In genomic region chr1:86922445-86922844, GRCh38 we compare ENCODE assay signal across 11 cellular contexts.
"Had no signal": no experiment of that assay in that cellular context is flagged by ENCODE, and none has a peak within 500 bp of the region (broad histone marks: within the 10 kb centered on the region; RNA-seq: fewer than 3 reads in every experiment).

No MANE protein-coding gene starts in this region.

- DNase-seq: GM23248, GOT3, H7, H9, HCEC 1CT, HFFc6 had no signal

- H3K4me3 Mint-ChIP-seq: GM23338, H9, HFFc6 had no signal

- H3K4me3 ChIP-seq: GM23248, GM23338, HAP-1 had no signal

- H3K9ac ChIP-seq: GM23248 had no signal

- ATAC-seq: GM23338, HCT116 had no signal

- H2AFZ ChIP-seq: GM23248, GM23338 had no signal

- FAIRE-seq: H1, H54 had no signal

- H3K4me1 ChIP-seq: HAP-1 had no signal

- H3K4me2 ChIP-seq: GM23338 had no signal

- H3K27ac ChIP-seq: GM23248 had no signal

- H3K36me3 ChIP-seq: HAP-1 had no signal

- H3K27ac Mint-ChIP-seq: GM23338, H9, HFFc6 had no signal
